In the genomic region with DNA sequence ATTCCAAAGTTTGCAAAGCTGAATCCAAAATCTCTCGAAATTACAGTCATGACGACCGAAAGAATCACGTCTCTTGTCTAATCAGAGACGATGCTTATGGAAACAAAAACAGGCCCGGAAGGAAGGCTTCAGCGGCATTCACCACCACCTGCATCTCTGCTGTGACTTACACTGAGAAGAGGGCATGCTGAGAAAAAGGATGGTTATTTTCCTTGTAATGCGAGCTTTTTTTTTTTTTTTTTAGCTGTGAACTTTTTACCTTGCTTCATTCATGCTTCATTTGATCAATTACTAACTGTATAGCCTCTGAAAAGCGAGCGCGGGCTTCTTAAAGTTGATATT, we compare ENCODE assay signal across 9 cellular contexts.
DNase-seq lines count a peak whose midpoint lies in the region; ATAC-seq and TF ChIP-seq lines count a peak whose summit lies in the region.
"Had no signal": no experiment of that assay in that cellular context is flagged by ENCODE, and none has a peak within 500 bp of the region (broad histone marks: within the 10 kb centered on the region; RNA-seq: fewer than 3 reads in every experiment).

No MANE protein-coding gene starts in this region.

- H3K27ac Mint-ChIP-seq in brain = peak overlapping the region; percentile 61 to 96 (median 85)

- H3K4me3 Mint-ChIP-seq in brain = peak overlapping the region; percentile 80 to 90 (median 88)

- no peaks in the 10 kb centered on the region; the same call in 1 of the 2 replicates for H3K36me3 ChIP-seq in BE2C
- peaks cover 9% of the 10 kb centered on the region for H3K36me3 ChIP-seq in mesodermal cell (ENCODE audit: control insufficient read depth, insufficient read depth, low read length)

- H3K9me3 Mint-ChIP-seq in brain = no peaks in the 10 kb centered on the region

- H3K4me1 Mint-ChIP-seq in brain = peaks cover 50% of the 10 kb centered on the region

- H3K9me3 ChIP-seq in BE2C = no peaks in the 10 kb centered on the region
- no peaks in the 10 kb centered on the region for H3K9me3 ChIP-seq in mesodermal cell (ENCODE audit: control insufficient read depth, low read length)

- peaks cover 11% of the 10 kb centered on the region for H3K27me3 Mint-ChIP-seq in brain

- DNase-seq in BE2C (no peak), NK-92 (lab: John Stamatoyannopoulos, UW; ENCODE audit: unreplicated experiment) (no peak)

- 4% methylated on average over 5 of the region's 11 CpGs for WGBS in mesodermal cell (ENCODE audit: insufficient coverage in 2 of 2), 2 experiments

- H3K36me3 Mint-ChIP-seq in brain = no peaks in the 10 kb centered on the region

- H3K27me3 ChIP-seq in BE2C = no peaks in the 10 kb centered on the region

- TF ChIP-seq CTCF in BE2C (IDR thresholded peaks at IDR 0.05; ENCODE audit: low read depth, low read length) (no peak), brain (conservative IDR thresholded peaks at IDR 0.05) (no peak)

- H3K4me3 ChIP-seq in BE2C (ENCODE audit: low read depth, low read length) (peak overlapping the region; percentile 68), mesodermal cell (ENCODE audit: extremely low read depth, insufficient read depth, low read length, poor library complexity, severe bottlenecking) (peak overlapping the region; percentile 68)

- peaks cover 11% of the 10 kb centered on the region for H3K4me1 ChIP-seq in BE2C
- peaks cover 22% of the 10 kb centered on the region for H3K4me1 ChIP-seq in mesodermal cell (ENCODE audit: control insufficient read depth, insufficient read depth, low read length, poor library complexity, severe bottlenecking)

- no peak overlapping the region for H3K27ac ChIP-seq in mesodermal cell (ENCODE audit: low read depth, low read length, severe bottlenecking)
- H3K27ac ChIP-seq: HL-60 had no signal

- peak; percentile 28 for ATAC-seq in HG02642 (IDR thresholded peaks at IDR 0.05; ENCODE audit: poor library complexity, unreplicated experiment)
- ATAC-seq in HG03571 (IDR thresholded peaks at IDR 0.05; ENCODE audit: unreplicated experiment) = no peak
- ATAC-seq in GM21576 (IDR thresholded peaks at IDR 0.05; ENCODE audit: unreplicated experiment) = no peak
- ATAC-seq in activated CD4-positive, CD25-positive, alpha-beta regulatory T cell treated with anti-CD3 and anti-CD28 coated beads, Interleukin-2, amount 50 U/mL, for 24 hours = no peak
